Comparison of ENCODE assay signal across 28 cellular contexts in the genomic region with DNA sequence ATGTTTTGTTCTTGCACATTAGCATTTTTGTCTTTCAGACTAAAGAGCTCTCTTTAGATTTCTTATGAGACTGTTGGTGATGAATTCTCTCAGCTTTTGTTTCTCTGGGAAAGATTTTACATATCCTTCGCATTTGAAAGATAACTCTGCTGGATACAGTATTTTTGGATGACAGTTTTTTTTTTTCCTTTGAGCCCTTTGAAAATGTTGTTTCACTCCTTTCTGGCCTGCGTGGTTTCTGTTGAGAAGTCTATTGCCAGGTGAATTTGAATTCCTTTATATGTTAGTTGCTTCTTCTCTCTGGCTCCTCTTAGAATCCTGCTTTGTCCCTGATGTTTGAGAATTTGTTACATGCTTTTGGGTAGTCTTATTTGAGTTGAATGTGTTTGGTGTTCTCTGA.
"Had no signal": no experiment of that assay in that cellular context is flagged by ENCODE, and none has a peak within 500 bp of the region (broad histone marks: within the 10 kb centered on the region; RNA-seq: fewer than 3 reads in every experiment).

No MANE protein-coding gene starts in this region.

- H3K27me3 ChIP-seq: esophagus muscularis mucosa, foreskin keratinocyte, gastroesophageal sphincter, heart left ventricle, hepatocyte, right atrium auricular region, suprapubic skin, thyroid gland, vagina had no signal

- DNase-seq: dermis blood vessel endothelial cell; effector memory CD4-positive, alpha-beta T cell; foreskin keratinocyte; heart left ventricle; immature natural killer cell; left ventricle myocardium superior; lower lobe of right lung; naive thymus-derived CD8-positive, alpha-beta T cell; nephron progenitor cell; nucleus accumbens; stimulated activated CD4-positive, alpha-beta T cell treated with anti-CD3 and anti-CD28 coated beads, Interleukin-12 subunit alpha, Interleukin-12 subunit beta, amount 100 ng/mL, for 4 hours; stimulated activated CD4-positive, alpha-beta T cell treated with anti-CD3 and anti-CD28 coated beads, Interleukin-1b, Interleukin-23, amount 100 ng/mL, for 48 hours; stimulated activated CD4-positive, alpha-beta T cell treated with anti-CD3 and anti-CD28 coated beads, Interleukin-4, amount 100 ng/mL, for 1 hour; stimulated activated CD8-positive, alpha-beta memory T cell treated with anti-CD3 and anti-CD28 coated beads, Interleukin-4, amount 100 ng/mL, for 48 hours; stimulated activated naive CD4-positive, alpha-beta T cell; stimulated activated naive CD8-positive, alpha-beta T cell treated with anti-CD3 and anti-CD28 coated beads, Interleukin-15, amount 100 ng/mL, for 72 hours; thyroid gland; trophoblast cell had no signal

- H3K4me1 ChIP-seq: esophagus muscularis mucosa, foreskin keratinocyte, gastroesophageal sphincter, heart left ventricle, lower lobe of right lung, prostate gland, right atrium auricular region, suprapubic skin, thyroid gland, vagina had no signal

- H3K36me3 ChIP-seq: esophagus muscularis mucosa, gastroesophageal sphincter, heart left ventricle, lower lobe of right lung, prostate gland, right atrium auricular region, suprapubic skin, thyroid gland, vagina had no signal

- H3K4me3 ChIP-seq: coronary artery, esophagus muscularis mucosa, gastroesophageal sphincter, heart left ventricle, hepatocyte, lower lobe of right lung, prostate gland, right atrium auricular region, smooth muscle cell, suprapubic skin, thyroid gland, vagina had no signal

- H3K27ac Mint-ChIP-seq: immature natural killer cell; nephron progenitor cell; stimulated activated naive CD8-positive, alpha-beta T cell treated with anti-CD3 and anti-CD28 coated beads, Interleukin-15, amount 100 ng/mL, for 72 hours had no signal

- H3K4me1 Mint-ChIP-seq: immature natural killer cell; naive thymus-derived CD8-positive, alpha-beta T cell; stimulated activated naive CD8-positive, alpha-beta T cell treated with anti-CD3 and anti-CD28 coated beads, Interleukin-15, amount 100 ng/mL, for 72 hours had no signal

- H3K4me3 Mint-ChIP-seq: immature natural killer cell; naive thymus-derived CD8-positive, alpha-beta T cell; nephron progenitor cell; stimulated activated naive CD8-positive, alpha-beta T cell treated with anti-CD3 and anti-CD28 coated beads, Interleukin-15, amount 100 ng/mL, for 72 hours had no signal

- H3K27ac ChIP-seq: coronary artery, esophagus muscularis mucosa, foreskin keratinocyte, gastroesophageal sphincter, heart left ventricle, hepatocyte, lower lobe of right lung, prostate gland, right atrium auricular region, suprapubic skin, thyroid gland, vagina had no signal

- H3K9me3 ChIP-seq: prostate gland, thyroid gland, vagina had no signal

- ATAC-seq: foreskin keratinocyte; gastroesophageal sphincter; heart left ventricle; left ventricle myocardium superior; lower lobe of right lung; naive thymus-derived CD8-positive, alpha-beta T cell; sciatic nerve; stimulated activated naive CD8-positive, alpha-beta T cell treated with anti-CD3 and anti-CD28 coated beads, Interleukin-15, amount 100 ng/mL, for 72 hours had no signal
